ENCODE assay signal across 14 cellular contexts in genomic region chr9:136645903-136646754, GRCh38. TPM values are rescaled to one million over a fixed set of nuclear protein-coding genes. Genes with fewer than 3 reads are reported as not detected.
A peak's percentile ranks its signal among the peaks of the same experiment; 100 is the strongest.
DNase-seq lines count a peak whose midpoint lies in the region; ATAC-seq and TF ChIP-seq lines count a peak whose summit lies in the region.
"Had no signal": no experiment of that assay in that cellular context is flagged by ENCODE, and none has a peak within 500 bp of the region (broad histone marks: within the 10 kb centered on the region; RNA-seq: fewer than 3 reads in every experiment).

No MANE protein-coding gene starts in this region.

- TF ChIP-seq CTCF in breast epithelium (IDR thresholded peaks at IDR 0.05) (no peak), mammary epithelial cell (conservative IDR thresholded peaks at IDR 0.05 in 1 of 2, IDR thresholded peaks at IDR 0.05 in 1 of 2; ENCODE audit: extremely low read depth in 1 of 2, insufficient read depth in 1 of 2, low read depth in 1 of 2, low read length in 2 of 2) (no peak), esophagus squamous epithelium (IDR thresholded peaks at IDR 0.05) (peak in 1 of 6 experiments; percentile 23), vagina (IDR thresholded peaks at IDR 0.05) (no peak)

- WGBS in mammary epithelial cell (ENCODE audit: low coverage, missing lambda C conversion rate) = 86% methylated on average over 10 of the region's 40 CpGs
- 47 to 68% methylated on average over 11 to 12 of the region's 40 CpGs for WGBS in esophagus squamous epithelium, 2 donors

- no TSS peak for BruUV-seq in mammary epithelial cell (replicated peaks; lab: Mats Ljungman, UMichigan)

- no peaks in the 10 kb centered on the region for H4K20me1 ChIP-seq in mammary epithelial cell (ENCODE audit: insufficient read depth, low read length)

- no peaks in the 10 kb centered on the region for H3K4me1 ChIP-seq in breast epithelium
- H3K4me1 ChIP-seq in mammary epithelial cell (ENCODE audit: insufficient read depth, low read length) = peaks cover 10% of the 10 kb centered on the region
- peaks cover 14 to 53% (median 18%) of the 10 kb centered on the region in 3 donors for H3K4me1 ChIP-seq in esophagus squamous epithelium
- H3K4me1 ChIP-seq in vagina = peaks cover 13% of the 10 kb centered on the region

- in situ Hi-C loops in mammary epithelial cell (cut with MboI; ENCODE audit: low sequenced_read_pairs in 2 of 2) = loop anchor here in 1 of 2 donors (25.0 kb wide), 1 partner anchor 309 kb away; the partner anchor contains the start of gene GPSM1

- intact Hi-C loops in breast epithelium (cut with DNase I; ENCODE audit: low total_unique reads) = no loop called here
- intact Hi-C loops in mammary epithelial cell (cut with micrococcal nuclease) = loop anchor here (2.0 to 10.0 kb wide), 2 partner anchors 49 to 501 kb away; no protein-coding TSS in a partner anchor
- intact Hi-C loops in esophagus squamous epithelium (cut with DNase I) = no loop called here
- intact Hi-C loops in vagina (cut with DNase I) = no loop called here

- DNase-seq in breast epithelium (ENCODE audit: low spot score in 2 of 2) = no peak
- DNase-seq in mammary epithelial cell = no peak
- DNase-seq in esophagus squamous epithelium (lab: John Stamatoyannopoulos, UW) = no peak
- DNase-seq in mucosa of gallbladder (ENCODE audit: low spot score) = peak; percentile 56
- no peak for DNase-seq in vagina (ENCODE audit: extremely low spot score in 2 of 2)
- DNase-seq in epidermal melanocyte (ENCODE audit: insufficient read length, low spot score) = no peak
- no peak for DNase-seq in NCI-H526 treated with DMSO at 0.1 percent for 48 hours (lab: John Stamatoyannopoulos, UW)
- DNase-seq: activated CD4-positive, CD25-positive, alpha-beta regulatory T cell treated with anti-CD3 and anti-CD28 coated beads, Interleukin-2, amount 50 U/mL, for 72 hours; amniotic stem cell; hippocampal formation; NCI-H1092; PC-9 had no signal

- H3K4me3 ChIP-seq in breast epithelium (peak overlapping the region; percentile 28 to 56 (median 31)), mammary epithelial cell (replicated peaks in 1 of 3; ENCODE audit: insufficient read depth in 1 of 3, low read depth in 2 of 3, low read length in 3 of 3) (no peak overlapping the region), esophagus squamous epithelium (peak overlapping the region in 3 of 4 donors; percentile 16 to 61 (median 34)), vagina (peak overlapping the region; percentile 22 to 25)
- H3K4me3 ChIP-seq: A549, PC-9 had no signal

- dilution Hi-C loops in mammary epithelial cell (cut with HindIII; ENCODE audit: low sequenced_read_pairs) = no loop called here

- H3K9me3 ChIP-seq in breast epithelium (no peaks in the 10 kb centered on the region), mammary epithelial cell (replicated peaks; ENCODE audit: insufficient read depth, low read length) (no peaks in the 10 kb centered on the region), esophagus squamous epithelium (no peaks in the 10 kb centered on the region), vagina (no peaks in the 10 kb centered on the region)
- H3K9me3 ChIP-seq: A549 had no signal

- H3K9ac ChIP-seq in mammary epithelial cell (ENCODE audit: insufficient read depth, low read length) = no peak overlapping the region

- no peaks in the 10 kb centered on the region for H3K79me2 ChIP-seq in mammary epithelial cell (ENCODE audit: insufficient read depth, low read length)

- H3K27ac ChIP-seq in breast epithelium = peak overlapping the region; percentile 25 to 84
- H3K27ac ChIP-seq in mammary epithelial cell (ENCODE audit: insufficient read depth, low read depth, low read length) = no peak overlapping the region
- H3K27ac ChIP-seq in esophagus squamous epithelium = peak overlapping the region; percentile 34 to 85 (median 74)
- no peak overlapping the region for H3K27ac ChIP-seq in vagina
- H3K27ac ChIP-seq: A549, PC-9 had no signal

- ATAC-seq in GM18520 (IDR thresholded peaks at IDR 0.05; ENCODE audit: unreplicated experiment) = no peak
- ATAC-seq: A549 had no signal

- CTCF ChIA-PET in mammary epithelial cell (lab: Charles Lee; ENCODE audit: low non-redundant PET) = no interaction called here

- no peak overlapping the region for H3K4me2 ChIP-seq in mammary epithelial cell (ENCODE audit: insufficient read depth, low read depth, low read length)
- H3K4me2 ChIP-seq: A549 had no signal

- no peak overlapping the region for H2AFZ ChIP-seq in mammary epithelial cell (ENCODE audit: low read depth, low read length)
- H2AFZ ChIP-seq: PC-9 had no signal

- peaks cover 0 to 36% of the 10 kb centered on the region in 2 donors for H3K27me3 ChIP-seq in breast epithelium
- peaks cover 4% of the 10 kb centered on the region for H3K27me3 ChIP-seq in mammary epithelial cell (ENCODE audit: insufficient read depth, low read length)
- peaks cover 0 to 60% (median 0%) of the 10 kb centered on the region in 4 donors for H3K27me3 ChIP-seq in esophagus squamous epithelium
- no peaks in the 10 kb centered on the region for H3K27me3 ChIP-seq in vagina

- H3K36me3 ChIP-seq in breast epithelium (no peaks in the 10 kb centered on the region), mammary epithelial cell (ENCODE audit: insufficient read depth, low read length) (no peaks in the 10 kb centered on the region), esophagus squamous epithelium (no peaks in the 10 kb centered on the region), vagina (no peaks in the 10 kb centered on the region)

- TF ChIP-seq POLR2A in breast epithelium (IDR thresholded peaks at IDR 0.05) (no peak), esophagus squamous epithelium (IDR thresholded peaks at IDR 0.05) (no peak), vagina (IDR thresholded peaks at IDR 0.05) (no peak)

RNA-seq across cellular contexts. Expression of gene EGFL7, which starts 16.6 kb away (rescaled TPM):
- total RNA-seq in breast epithelium (100 to 1,000 TPM in 1 of 3 donors, 10 to 100 TPM in 2; 48.9 to 138 (median 53.4) TPM), mammary epithelial cell (1 to 10 TPM; 2.8 to 8.2 TPM), esophagus squamous epithelium (10 to 100 TPM in 2 of 4 donors, 1 to 10 TPM in 2; 5.2 to 41.2 (median 21.2) TPM), mucosa of gallbladder (62.2 TPM), vagina (272 TPM)
- 8.7 TPM for polyA plus RNA-seq in mammary epithelial cell
- polyA minus RNA-seq in mammary epithelial cell = 1.9 TPM

RNA-seq across cellular contexts. Expression of gene AGPAT2, which starts 41.1 kb away (rescaled TPM):
- total RNA-seq in breast epithelium (100 to 1,000 TPM; 106 to 551 (median 110) TPM), mammary epithelial cell (10 to 100 TPM; 37.3 to 49.6 TPM), esophagus squamous epithelium (10 to 100 TPM; 66.2 to 80.6 (median 75.8) TPM), mucosa of gallbladder (81.7 TPM), vagina (87.2 TPM)
- 42.3 TPM for polyA plus RNA-seq in mammary epithelial cell
- polyA minus RNA-seq in mammary epithelial cell = 74.1 TPM

Comparison
In these comparisons a context has a peak if more than half of its experiments do, and no peak if none do; other contexts are left out.
1. H3K27ac ChIP-seq: peak in breast epithelium (2 of 2) and esophagus squamous epithelium (4 of 4); none in mammary epithelial cell (single experiment) and vagina (single experiment).
2. H3K4me3 ChIP-seq: peak in breast epithelium (3 of 3), esophagus squamous epithelium (3 of 4) and vagina (2 of 2); none in mammary epithelial cell (0 of 3).